In genomic region chr9:6687180-6687579, GRCh38 we compare ENCODE assay signal across 30 cellular contexts. TPM values are rescaled to one million over a fixed set of nuclear protein-coding genes. Genes with fewer than 3 reads are reported as not detected.
"Had no signal": no experiment of that assay in that cellular context is flagged by ENCODE, and none has a peak within 500 bp of the region (broad histone marks: within the 10 kb centered on the region; RNA-seq: fewer than 3 reads in every experiment).

No MANE protein-coding gene starts in this region.

- H3K9me3 Mint-ChIP-seq: activated CD4-positive, alpha-beta memory T cell treated with anti-CD3 and anti-CD28 coated beads, Interleukin-2, amount 10 ng/mL, durations not matched to agents 7 days and 5 days; activated CD4-positive, alpha-beta T cell treated with anti-CD3 and anti-CD28 coated beads, Interleukin-2, amount 10 ng/mL, durations not matched to agents 7 days and 5 days; activated naive CD4-positive, alpha-beta T cell treated with anti-CD3 and anti-CD28 coated beads, Interleukin-2, amount 10 ng/mL, durations not matched to agents 7 days and 5 days; activated naive CD4-positive, alpha-beta T cell treated with anti-CD3 and anti-CD28 coated beads, Interleukin-2, amount 50 U/mL, for 72 hours; activated naive CD8-positive, alpha-beta T cell treated with anti-CD3 and anti-CD28 coated beads, Interleukin-2, amount 10 ng/mL, durations not matched to agents 7 days and 5 days; activated T-cell treated with anti-CD3 and anti-CD28 coated beads, Interleukin-2, amount 50 U/mL, for 24 hours; activated T-cell treated with anti-CD3 and anti-CD28 coated beads, Interleukin-2, amount 50 U/mL, for 72 hours; T-helper 2 cell treated with Interferon-gamma antibody and Interleukin-4, amounts not matched to agents 5 μg/mL and 100 μg/mL, for 36 hours had no signal

- ATAC-seq: activated naive CD4-positive, alpha-beta T cell treated with anti-CD3 and anti-CD28 coated beads, Interleukin-2, amount 50 U/mL, for 72 hours; activated T-cell treated with anti-CD3 and anti-CD28 coated beads, Interleukin-2, amount 50 U/mL, for 72 hours; gastroesophageal sphincter; heart right ventricle; T-helper 17 cell had no signal

- H3K4me3 ChIP-seq: ascending aorta, breast epithelium, cardiac muscle cell, colonic mucosa, esophagus squamous epithelium, gastroesophageal sphincter, heart right ventricle had no signal

- H3K27ac ChIP-seq: breast epithelium, cardiac muscle cell, colonic mucosa, epithelial cell of prostate, esophagus squamous epithelium, gastroesophageal sphincter, heart right ventricle, WERI-Rb-1 had no signal

- DNase-seq: activated CD4-positive, alpha-beta memory T cell treated with anti-CD3 and anti-CD28 coated beads, Interleukin-2, amount 10 ng/mL, durations not matched to agents 7 days and 5 days; activated CD4-positive, alpha-beta T cell treated with anti-CD3 and anti-CD28 coated beads for 1 hour; activated CD4-positive, alpha-beta T cell treated with anti-CD3 and anti-CD28 coated beads for 4 hours; activated CD4-positive, alpha-beta T cell treated with anti-CD3 and anti-CD28 coated beads, Interleukin-2, amount 10 ng/mL, durations not matched to agents 7 days and 5 days; activated CD4-positive, alpha-beta T cell treated with anti-CD3 and anti-CD28 coated beads, Interleukin-2, amount 50 U/mL, for 4 hours; activated CD8-positive, alpha-beta memory T cell treated with anti-CD3 and anti-CD28 coated beads, Interleukin-2, amount 50 U/mL, for 48 hours; activated gamma-delta T cell; activated naive CD4-positive, alpha-beta T cell; activated naive CD4-positive, alpha-beta T cell treated with anti-CD3 and anti-CD28 coated beads, Interleukin-2, amount 10 ng/mL, durations not matched to agents 7 days and 5 days; activated naive CD8-positive, alpha-beta T cell treated with anti-CD3 and anti-CD28 coated beads, Interleukin-2, amount 10 ng/mL, durations not matched to agents 7 days and 5 days; activated T-cell treated with anti-CD3 and anti-CD28 coated beads for 4 hours; activated T-cell treated with anti-CD3 and anti-CD28 coated beads, Interleukin-2, amount 50 U/mL, for 24 hours; activated T-cell treated with anti-CD3 and anti-CD28 coated beads, Interleukin-2, amount 50 U/mL, for 72 hours; central memory CD4-positive, alpha-beta T cell; cerebellar nuclear complex; colonic mucosa; effector CD8-positive, alpha-beta T cell; esophagus squamous epithelium; heart right ventricle; T-helper 17 cell; T1000; WERI-Rb-1 had no signal

- H3K4me3 Mint-ChIP-seq: activated CD4-positive, alpha-beta memory T cell treated with anti-CD3 and anti-CD28 coated beads, Interleukin-2, amount 10 ng/mL, durations not matched to agents 7 days and 5 days; activated CD4-positive, alpha-beta T cell treated with anti-CD3 and anti-CD28 coated beads, Interleukin-2, amount 10 ng/mL, durations not matched to agents 7 days and 5 days; activated naive CD4-positive, alpha-beta T cell treated with anti-CD3 and anti-CD28 coated beads, Interleukin-2, amount 10 ng/mL, durations not matched to agents 7 days and 5 days; activated naive CD8-positive, alpha-beta T cell treated with anti-CD3 and anti-CD28 coated beads, Interleukin-2, amount 10 ng/mL, durations not matched to agents 7 days and 5 days; activated T-cell treated with anti-CD3 and anti-CD28 coated beads, Interleukin-2, amount 50 U/mL, for 24 hours; activated T-cell treated with anti-CD3 and anti-CD28 coated beads, Interleukin-2, amount 50 U/mL, for 72 hours; brain; T-helper 17 cell; T-helper 2 cell treated with Interferon-gamma antibody and Interleukin-4, amounts not matched to agents 5 μg/mL and 100 μg/mL, for 36 hours had no signal

- H3K4me1 ChIP-seq: breast epithelium, colonic mucosa had no signal

- H3K36me3 ChIP-seq: ascending aorta, breast epithelium, cardiac muscle cell, colonic mucosa, esophagus squamous epithelium, gastroesophageal sphincter, WERI-Rb-1 had no signal

- H3K9me3 ChIP-seq: ascending aorta, breast epithelium, colonic mucosa, esophagus squamous epithelium, gastroesophageal sphincter, heart right ventricle had no signal

- H3K27me3 Mint-ChIP-seq: activated CD4-positive, alpha-beta memory T cell treated with anti-CD3 and anti-CD28 coated beads, Interleukin-2, amount 10 ng/mL, durations not matched to agents 7 days and 5 days; activated CD4-positive, alpha-beta T cell treated with anti-CD3 and anti-CD28 coated beads, Interleukin-2, amount 10 ng/mL, durations not matched to agents 7 days and 5 days; activated naive CD4-positive, alpha-beta T cell treated with anti-CD3 and anti-CD28 coated beads, Interleukin-2, amount 10 ng/mL, durations not matched to agents 7 days and 5 days; activated naive CD8-positive, alpha-beta T cell treated with anti-CD3 and anti-CD28 coated beads, Interleukin-2, amount 10 ng/mL, durations not matched to agents 7 days and 5 days; activated T-cell treated with anti-CD3 and anti-CD28 coated beads, Interleukin-2, amount 50 U/mL, for 24 hours; T-helper 17 cell had no signal

- H3K27ac Mint-ChIP-seq: activated CD4-positive, alpha-beta memory T cell treated with anti-CD3 and anti-CD28 coated beads, Interleukin-2, amount 10 ng/mL, durations not matched to agents 7 days and 5 days; activated CD4-positive, alpha-beta T cell treated with anti-CD3 and anti-CD28 coated beads, Interleukin-2, amount 10 ng/mL, durations not matched to agents 7 days and 5 days; activated naive CD4-positive, alpha-beta T cell treated with anti-CD3 and anti-CD28 coated beads, Interleukin-2, amount 10 ng/mL, durations not matched to agents 7 days and 5 days; activated naive CD8-positive, alpha-beta T cell treated with anti-CD3 and anti-CD28 coated beads, Interleukin-2, amount 10 ng/mL, durations not matched to agents 7 days and 5 days; activated T-cell treated with anti-CD3 and anti-CD28 coated beads, Interleukin-2, amount 50 U/mL, for 24 hours; activated T-cell treated with anti-CD3 and anti-CD28 coated beads, Interleukin-2, amount 50 U/mL, for 72 hours; T-helper 17 cell; T-helper 2 cell treated with Interferon-gamma antibody and Interleukin-4, amounts not matched to agents 5 μg/mL and 100 μg/mL, for 36 hours had no signal

- H3K27me3 ChIP-seq: ascending aorta, breast epithelium, cardiac muscle cell, colonic mucosa, esophagus squamous epithelium, gastroesophageal sphincter, heart right ventricle had no signal

RNA-seq across cellular contexts. Expression of gene GLDC, which starts 41.7 kb away (rescaled TPM):
- total RNA-seq: activated naive CD8-positive, alpha-beta T cell treated with anti-CD3 and anti-CD28 coated beads, Interleukin-2, amount 10 ng/mL, durations not matched to agents 7 days and 5 days; heart right ventricle had no signal
